11 cellular contexts compared by ENCODE assay signal in genomic region chr18:22467760-22468553, GRCh38. TPM values are rescaled to one million over a fixed set of nuclear protein-coding genes. Genes with fewer than 3 reads are reported as not detected.
A peak's percentile ranks its signal among the peaks of the same experiment; 100 is the strongest.
DNase-seq lines count a peak whose midpoint lies in the region; ATAC-seq and TF ChIP-seq lines count a peak whose summit lies in the region.
"Had no signal": no experiment of that assay in that cellular context is flagged by ENCODE, and none has a peak within 500 bp of the region (broad histone marks: within the 10 kb centered on the region; RNA-seq: fewer than 3 reads in every experiment).

No MANE protein-coding gene starts in this region.

- ATAC-seq in HG02623 (IDR thresholded peaks at IDR 0.05; ENCODE audit: unreplicated experiment): no peak
- ATAC-seq: T-helper 17 cell had no signal

- no peaks in the 10 kb centered on the region for H3K79me1 ChIP-seq in neuronal stem cell (ENCODE audit: low read depth, low read length)
- no peaks in the 10 kb centered on the region for H3K79me1 ChIP-seq in H9 (ENCODE audit: insufficient read depth, low read depth, low read length, poor library complexity, severe bottlenecking)

- peaks cover 0 to 12% of the 10 kb centered on the region in 2 donors for H3K4me1 ChIP-seq in neuronal stem cell (ENCODE audit: control insufficient read depth in 2 of 2, insufficient read depth in 1 of 2, low read depth in 1 of 2, low read length in 2 of 2)
- no peaks in the 10 kb centered on the region; the same call in 1 of the 2 replicates for H3K4me1 ChIP-seq in H9 (ENCODE audit: insufficient read depth, low read length)

- H3K9ac ChIP-seq in neuronal stem cell (ENCODE audit: low read depth, low read length, poor library complexity) (peak overlapping the region; percentile 36), H9 (ENCODE audit: extremely low read depth, insufficient read length, low read length) (no peak overlapping the region)

- H2AFZ ChIP-seq in neuronal stem cell (ENCODE audit: low read length): no peak overlapping the region
- H2AFZ ChIP-seq in H9 (ENCODE audit: low read length): no peak overlapping the region

- H3K27ac ChIP-seq in neuronal stem cell (replicated peaks; ENCODE audit: low read length) (no peak overlapping the region), H9 (ENCODE audit: insufficient read length, low read depth, low read length) (no peak overlapping the region)

- WGBS in neuronal stem cell (ENCODE audit: extremely low coverage in 2 of 2, insufficient read length in 2 of 2, insufficient replicate concordance in 1 of 2), 2 donors: no CpG with 5 or more reads among the region's 8 CpGs
- WGBS in H9 (ENCODE audit: extremely low coverage, insufficient read length, low lambda C conversion rate): no CpG with 5 or more reads among the region's 8 CpGs

- peaks cover 0 to 13% (median 0%) of the 10 kb centered on the region in 3 experiments for H3K27me3 ChIP-seq in neuronal stem cell (ENCODE audit: control insufficient read depth in 3 of 3, insufficient read depth in 3 of 3, low read depth in 1 of 3, low read length in 3 of 3)
- no peaks in the 10 kb centered on the region for H3K27me3 ChIP-seq in H9 (ENCODE audit: insufficient read depth, low read length)

- H2BK5ac ChIP-seq in neuronal stem cell (ENCODE audit: low read length): no peak overlapping the region
- H2BK5ac ChIP-seq in H9 (ENCODE audit: insufficient read length, low read length): no peak overlapping the region

- TF ChIP-seq CTCF in Calu3 (IDR thresholded peaks at IDR 0.05; ENCODE audit: unreplicated experiment) (no peak), H9 (conservative IDR thresholded peaks at IDR 0.05) (no peak)

- H2BK120ac ChIP-seq in neuronal stem cell (ENCODE audit: low read depth, low read length): no peak overlapping the region
- no peak overlapping the region for H2BK120ac ChIP-seq in H9 (ENCODE audit: low read depth, low read length, poor library complexity, severe bottlenecking)

- H3K23me2 ChIP-seq in H9 (ENCODE audit: insufficient read length, low read depth, low read length, poor library complexity, severe bottlenecking): no peaks in the 10 kb centered on the region

- H4K91ac ChIP-seq in neuronal stem cell (ENCODE audit: low read depth, low read length, poor library complexity) (no peak overlapping the region), H9 (ENCODE audit: insufficient read length, low read depth, low read length) (no peak overlapping the region)

- H3K4ac ChIP-seq in neuronal stem cell (ENCODE audit: low read length): no peak overlapping the region
- no peak overlapping the region for H3K4ac ChIP-seq in H9 (ENCODE audit: low read depth, low read length)

- H3T11ph ChIP-seq in H9 (ENCODE audit: low read length): no peak overlapping the region

- H2BK15ac ChIP-seq in neuronal stem cell (ENCODE audit: low read length) (no peak overlapping the region), H9 (ENCODE audit: low read depth, low read length) (no peak overlapping the region)

- H4K8ac ChIP-seq in neuronal stem cell (ENCODE audit: low read depth, low read length): no peak overlapping the region
- no peak overlapping the region for H4K8ac ChIP-seq in H9 (replicated peaks; ENCODE audit: insufficient read length, low read depth, low read length)

- CTCF ChIA-PET in Calu3 (lab: Charles Lee): no interaction called here

- no peaks in the 10 kb centered on the region for H3K27me3 Mint-ChIP-seq in Calu3 (ENCODE audit: unreplicated experiment)
- H3K27me3 Mint-ChIP-seq in H9 (ENCODE audit: low read depth): peaks cover 4% of the 10 kb centered on the region
- H3K27me3 Mint-ChIP-seq: T-helper 17 cell had no signal

- peaks cover 38% of the 10 kb centered on the region for H3K36me3 Mint-ChIP-seq in Calu3 (ENCODE audit: insufficient read depth, unreplicated experiment)
- H3K36me3 Mint-ChIP-seq in H9 (ENCODE audit: insufficient read depth in 1 of 3, low read depth in 3 of 3): peaks cover 0 to 4% (median 0%) of the 10 kb centered on the region in 3 experiments; a peak in 1 of 7 replicates

- H3K79me2 ChIP-seq in H9 (ENCODE audit: insufficient read depth, low read length): no peaks in the 10 kb centered on the region

- H3K18ac ChIP-seq in neuronal stem cell (ENCODE audit: low read length): no peak overlapping the region
- no peak overlapping the region for H3K18ac ChIP-seq in H9 (ENCODE audit: insufficient read length, low read depth, low read length)

- H3K4me3 Mint-ChIP-seq in Calu3 (ENCODE audit: low read depth, unreplicated experiment) (no peak overlapping the region), H9 (no peak overlapping the region)
- H3K4me3 Mint-ChIP-seq: T-helper 17 cell had no signal

- no peaks in the 10 kb centered on the region for H4K20me1 ChIP-seq in H9 (ENCODE audit: control insufficient read depth, insufficient read depth, insufficient read length)

- DNase-seq in Calu3 (peak; percentile 71), MV-4-11 (lab: John Stamatoyannopoulos, UW) (peak; percentile 14), dedifferentiated amniotic fluid mesenchymal stem cell (ENCODE audit: extremely low spot score) (peak; percentile 97), neuronal stem cell (ENCODE audit: low spot score) (no peak), retina (no peak), ureter (ENCODE audit: low spot score) (no peak), H9 (no peak)
- DNase-seq: activated gamma-delta T cell, T-helper 17 cell had no signal

- intact Hi-C loops in Calu3 (cut with micrococcal nuclease; ENCODE audit: unreplicated experiment): loop anchor here (2.0 to 10.0 kb wide), 5 partner anchors 121 to 553 kb away; no protein-coding TSS in a partner anchor

- BruUV-seq in Calu3 (replicated peaks; lab: Mats Ljungman, UMichigan): no TSS peak

- H3K9me3 Mint-ChIP-seq in Calu3 (ENCODE audit: low read depth, unreplicated experiment) (peaks cover 10% of the 10 kb centered on the region), H9 (peaks cover 0 to 3% of the 10 kb centered on the region in 2 experiments; a peak in 3 of 5 replicates)

- H2AK5ac ChIP-seq in neuronal stem cell (ENCODE audit: low read depth, low read length): no peak overlapping the region
- no peak overlapping the region for H2AK5ac ChIP-seq in H9 (ENCODE audit: insufficient read length, low read length)

- no peak overlapping the region for H3K4me3 ChIP-seq in neuronal stem cell (ENCODE audit: low read length in 2 of 2)

- no peak overlapping the region for H3K14ac ChIP-seq in neuronal stem cell (ENCODE audit: low read length)
- H3K14ac ChIP-seq in H9 (ENCODE audit: insufficient read depth, low read length): no peak overlapping the region

- no peak overlapping the region for H3K23ac ChIP-seq in neuronal stem cell (ENCODE audit: low read depth, low read length, poor library complexity)
- H3K23ac ChIP-seq in H9 (ENCODE audit: insufficient read length, low read depth, low read length): no peak overlapping the region

- no peaks in the 10 kb centered on the region for H3K9me3 ChIP-seq in neuronal stem cell (replicated peaks in 1 of 2; ENCODE audit: control insufficient read depth in 2 of 2, insufficient read depth in 1 of 2, low read depth in 1 of 2, low read length in 2 of 2)
- H3K9me3 ChIP-seq in H9 (ENCODE audit: control insufficient read depth, low read depth, low read length): no peaks in the 10 kb centered on the region

- H2BK20ac ChIP-seq in H9 (ENCODE audit: low read depth, low read length, poor library complexity, severe bottlenecking): no peak overlapping the region

- no peak overlapping the region for H4K5ac ChIP-seq in H9 (ENCODE audit: insufficient read length, low read depth, low read length)

- no peak overlapping the region for H3K56ac ChIP-seq in H9 (ENCODE audit: insufficient read length, low read depth, low read length)

- H3K36me3 ChIP-seq in neuronal stem cell (replicated peaks in 1 of 2; ENCODE audit: control insufficient read depth in 2 of 2, insufficient read depth in 2 of 2, low read length in 2 of 2): peaks cover 0 to 2% of the 10 kb centered on the region in 2 donors

- H3K27ac Mint-ChIP-seq in Calu3 (ENCODE audit: unreplicated experiment) (peak overlapping the region; percentile 100), H9 (peak overlapping the region in 1 of 3 experiments; percentile 14; a peak in 1 of 7 replicates)
- H3K27ac Mint-ChIP-seq: T-helper 17 cell had no signal

- no peak overlapping the region for H3K4me2 ChIP-seq in neuronal stem cell (ENCODE audit: insufficient read depth, low read length, poor library complexity, severe bottlenecking)
- no peak overlapping the region for H3K4me2 ChIP-seq in H9 (ENCODE audit: insufficient read depth, insufficient read length, low read length)

- H3K4me1 Mint-ChIP-seq in Calu3 (ENCODE audit: low read depth, unreplicated experiment) (peaks cover 74% of the 10 kb centered on the region), H9 (peaks cover 23 to 25% of the 10 kb centered on the region in 2 experiments)
- H3K4me1 Mint-ChIP-seq: T-helper 17 cell had no signal

- H2BK12ac ChIP-seq in neuronal stem cell (ENCODE audit: low read length) (no peak overlapping the region), H9 (ENCODE audit: insufficient read length, low read depth, low read length) (no peak overlapping the region)

RNA-seq across cellular contexts. Expression of gene CTAGE1, which starts 50.2 kb away (rescaled TPM):
- total RNA-seq in Calu3 (2022): not detected in 2 replicates
- polyA plus RNA-seq in neuronal stem cell (2013, experiment 1 of 2): not detected
- under 0.01 TPM for polyA plus RNA-seq in neuronal stem cell (2013, experiment 2 of 2)
- not detected for total RNA-seq in ureter
- total RNA-seq in H9 (2021): not detected in 2 replicates
- total RNA-seq: glomerular endothelial cell, T-helper 17 cell had no signal

Comparison
In these comparisons a context has a peak if more than half of its experiments do, and no peak if none do; other contexts are left out.
1. DNase-seq: peak in Calu3 (single experiment), MV-4-11 (single experiment) and dedifferentiated amniotic fluid mesenchymal stem cell (single experiment); none in neuronal stem cell (single experiment), retina (single experiment), ureter (single experiment) and H9 (single experiment).